ENCODE assay signal across 8 cellular contexts in the genomic region with DNA sequence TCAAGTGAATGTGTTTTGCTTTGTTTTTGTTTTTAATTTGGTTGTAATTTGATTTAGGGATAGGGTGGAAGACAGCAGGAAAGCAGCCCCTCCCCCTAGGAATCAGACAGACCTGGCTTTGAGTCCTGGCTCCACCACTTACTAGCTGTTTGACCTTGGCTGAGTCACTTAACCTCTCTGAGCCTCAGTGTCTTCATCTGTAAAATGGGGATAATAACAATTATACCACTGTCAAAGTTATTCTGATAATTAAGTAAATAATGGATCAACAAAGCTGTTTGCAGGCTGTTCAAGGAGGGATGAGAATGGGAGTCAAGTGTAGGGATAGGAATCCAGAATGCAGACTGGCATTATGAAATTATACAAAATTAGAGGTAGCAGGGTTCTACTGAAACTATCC. TPM values are rescaled to one million over a fixed set of nuclear protein-coding genes. Genes with fewer than 3 reads are reported as not detected.
DNase-seq lines count a peak whose midpoint lies in the region; ATAC-seq and TF ChIP-seq lines count a peak whose summit lies in the region.

No MANE protein-coding gene starts in this region.

- no peaks in the 10 kb centered on the region for H3K9me2 ChIP-seq in GM23248 (ENCODE audit: insufficient read depth)

- H3K27ac ChIP-seq in GM23248, result peak overlapping the region; percentile 100
- H3K27ac ChIP-seq in gastroesophageal sphincter, result peak overlapping the region; percentile 93 to 100 (median 98)

- TF ChIP-seq EP300 in gastroesophageal sphincter (IDR thresholded peaks at IDR 0.05), result no peak

- no peaks in the 10 kb centered on the region for H3K36me3 ChIP-seq in GM23248 (ENCODE audit: low read depth)
- H3K36me3 ChIP-seq in gastroesophageal sphincter, result peaks cover 0 to 28% of the 10 kb centered on the region in 2 donors
- H3K36me3 ChIP-seq in skeletal muscle satellite cell (ENCODE audit: insufficient read depth, low read length), result no peaks in the 10 kb centered on the region

- peaks cover 36% of the 10 kb centered on the region for H3F3A ChIP-seq in GM23248 (ENCODE audit: insufficient read depth)

- TF ChIP-seq CTCF in WI38 (IDR thresholded peaks at IDR 0.05; ENCODE audit: low read depth, low read length) (no peak), gastroesophageal sphincter (IDR thresholded peaks at IDR 0.05) (no peak), GM13976 (IDR thresholded peaks at IDR 0.05; ENCODE audit: borderline replicate concordance, control extremely low read depth, extremely low read depth, insufficient read depth, missing control alignments) (no peak)

- peak overlapping the region; percentile 75 for H3K4me3 ChIP-seq in GM23248
- H3K4me3 ChIP-seq in WI38 (ENCODE audit: low read depth, low read length), result peak overlapping the region; percentile 82
- H3K4me3 ChIP-seq in gastroesophageal sphincter, result peak overlapping the region in 1 of 2 donors; percentile 74
- peak overlapping the region; percentile 69 for H3K4me3 ChIP-seq in skeletal muscle satellite cell (ENCODE audit: low read length)

- no peaks in the 10 kb centered on the region for H3K79me2 ChIP-seq in GM23248 (ENCODE audit: insufficient read depth)

- H3K4me2 ChIP-seq in GM23248 (ENCODE audit: unreplicated experiment) (peak overlapping the region; percentile 87), skeletal muscle satellite cell (ENCODE audit: low read length) (peak overlapping the region; percentile 84)

- H3K4me1 ChIP-seq in GM23248 (ENCODE audit: insufficient read depth), result peaks cover 31% of the 10 kb centered on the region
- H3K4me1 ChIP-seq in gastroesophageal sphincter, result peaks cover 0 to 19% (median 10%) of the 10 kb centered on the region in 3 donors
- peaks cover 18% of the 10 kb centered on the region for H3K4me1 ChIP-seq in skeletal muscle satellite cell (ENCODE audit: control insufficient read depth, insufficient read depth, low read length)

- intact Hi-C loops in posterior cingulate gyrus (cut with DNase I), result loop anchor here (10.0 kb wide), 1 partner anchor 114 kb away; the partner anchor contains the start of gene INPPL1

- H3K9me3 ChIP-seq in GM23248 (ENCODE audit: low read depth), result no peaks in the 10 kb centered on the region
- no peaks in the 10 kb centered on the region for H3K9me3 ChIP-seq in gastroesophageal sphincter
- H3K9me3 ChIP-seq in skeletal muscle satellite cell (replicated peaks; ENCODE audit: low read length), result no peaks in the 10 kb centered on the region

- H3K9ac ChIP-seq in GM23248, result peak overlapping the region; percentile 87
- H3K9ac ChIP-seq in skeletal muscle satellite cell (ENCODE audit: low read depth, low read length), result peak overlapping the region; percentile 93

- H2AFZ ChIP-seq in GM23248, result peak overlapping the region; percentile 67

- no peak for TF ChIP-seq POLR2A in gastroesophageal sphincter (IDR thresholded peaks at IDR 0.05)

- in situ Hi-C loops in GM23248 (cut with MboI) (no loop called here), GM13976 (cut with MboI; ENCODE audit: low sequenced_read_pairs, unreplicated experiment) (no loop called here)

- ATAC-seq in gastroesophageal sphincter (no peak), GM19328 (IDR thresholded peaks at IDR 0.05; ENCODE audit: unreplicated experiment) (no peak)

- H3K27me3 ChIP-seq in GM23248 (replicated peaks; ENCODE audit: insufficient read depth) (no peaks in the 10 kb centered on the region), gastroesophageal sphincter (peaks cover 5% of the 10 kb centered on the region), skeletal muscle satellite cell (ENCODE audit: control insufficient read depth, insufficient read depth, low read length) (no peaks in the 10 kb centered on the region)

- DNase-seq in GM23248, result no peak
- no peak for DNase-seq in posterior cingulate gyrus
- no peak for DNase-seq in GM13976 (ENCODE audit: low spot score)
- no peak for DNase-seq in NCI-H2171 treated with DMSO at 0.1 percent for 48 hours (lab: John Stamatoyannopoulos, UW)

- no peaks in the 10 kb centered on the region for H4K20me1 ChIP-seq in GM23248 (ENCODE audit: insufficient read depth)

RNA-seq across cellular contexts. Expression of gene ANAPC15, which starts 1.2 kb away (rescaled TPM):
- total RNA-seq in GM23248 (2014; rRNA removed; shearing (Covaris generic)), result 38.7 TPM in 2 replicates
- 57.5 and 62.4 TPM in 2 replicates for polyA plus RNA-seq in GM23248 (2016; fragmentation: Nextera tagmentation; extraction: Ambion mirVana)
- 10 to 100 TPM; 37.0 to 55.6 (median 39.1) TPM for total RNA-seq in gastroesophageal sphincter
- total RNA-seq in skeletal muscle satellite cell (2012; rRNA removed), result 26.6 and 34.0 TPM in 2 replicates

RNA-seq across cellular contexts. Expression of gene TOMT, which starts 5.6 kb away (rescaled TPM):
- total RNA-seq in GM23248 (2014; rRNA removed; shearing (Covaris generic)), result not detected in 2 replicates
- polyA plus RNA-seq in GM23248 (2016; fragmentation: Nextera tagmentation; extraction: Ambion mirVana), result not detected in 2 replicates
- not detected for total RNA-seq in gastroesophageal sphincter
- under 0.01 TPM in 1 of 2 replicates, not detected in the other for total RNA-seq in skeletal muscle satellite cell (2012; rRNA removed)

RNA-seq across cellular contexts. Expression of gene LAMTOR1, which starts 8.2 kb away (rescaled TPM):
- 122 and 132 TPM in 2 replicates for total RNA-seq in GM23248 (2014; rRNA removed; shearing (Covaris generic))
- 142 and 145 TPM in 2 replicates for polyA plus RNA-seq in GM23248 (2016; fragmentation: Nextera tagmentation; extraction: Ambion mirVana)
- total RNA-seq in gastroesophageal sphincter, result 100 to 1,000 TPM in 1 of 4 donors, 10 to 100 TPM in 3; 87.1 to 103 (median 98.2) TPM
- 115 and 174 TPM in 2 replicates for total RNA-seq in skeletal muscle satellite cell (2012; rRNA removed)

RNA-seq across cellular contexts. Expression of gene FOLR3, which starts 24.2 kb away (rescaled TPM):
- 0.43 and 4.3 TPM in 2 replicates for total RNA-seq in GM23248 (2014; rRNA removed; shearing (Covaris generic))
- 0.93 and 1.8 TPM in 2 replicates for polyA plus RNA-seq in GM23248 (2016; fragmentation: Nextera tagmentation; extraction: Ambion mirVana)
- total RNA-seq in gastroesophageal sphincter, result under 1 TPM in 1 of 4 donors, not detected in 3; 0.96 TPM
- 0.66 and 0.76 TPM in 2 replicates for total RNA-seq in skeletal muscle satellite cell (2012; rRNA removed)

RNA-seq across cellular contexts. Expression of gene LRRC51, which starts 30.6 kb away (rescaled TPM):
- total RNA-seq in GM23248 (2014; rRNA removed; shearing (Covaris generic)), result 7.1 and 7.8 TPM in 2 replicates
- 7.5 and 9.4 TPM in 2 replicates for polyA plus RNA-seq in GM23248 (2016; fragmentation: Nextera tagmentation; extraction: Ambion mirVana)
- total RNA-seq in gastroesophageal sphincter, result 10 to 100 TPM in 2 of 4 donors, 1 to 10 TPM in 2; 6.4 to 18.4 (median 10.7) TPM
- 3.0 and 6.1 TPM in 2 replicates for total RNA-seq in skeletal muscle satellite cell (2012; rRNA removed)
